15 cellular contexts compared by ENCODE assay signal in the genomic region with DNA sequence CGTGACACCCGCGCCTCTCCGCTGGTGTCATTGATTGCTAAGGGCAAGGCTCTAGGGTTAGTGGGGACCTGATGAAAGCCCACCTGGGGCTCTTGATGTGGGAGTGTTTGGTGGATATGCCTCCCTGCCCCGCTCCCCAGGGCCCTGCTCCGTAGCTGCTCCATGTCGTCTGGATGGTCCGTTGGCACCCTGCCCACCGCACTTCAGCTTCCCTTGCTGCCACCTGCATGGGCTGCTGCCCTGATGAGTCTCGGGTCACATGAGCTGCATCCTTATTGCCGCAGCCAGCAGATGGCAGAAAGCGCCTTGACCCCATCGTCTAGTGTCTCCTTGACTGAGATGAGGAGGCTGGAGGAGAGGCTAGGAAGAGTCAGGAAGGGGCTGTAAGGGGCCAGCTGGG.
DNase-seq lines count a peak whose midpoint lies in the region; ATAC-seq and TF ChIP-seq lines count a peak whose summit lies in the region.
"Had no signal": no experiment of that assay in that cellular context is flagged by ENCODE, and none has a peak within 500 bp of the region (broad histone marks: within the 10 kb centered on the region; RNA-seq: fewer than 3 reads in every experiment).

No MANE protein-coding gene starts in this region.

- H3K4me3 ChIP-seq in heart right ventricle (no peak overlapping the region), right cardiac atrium (ENCODE audit: low read length) (no peak overlapping the region), spleen (no peak overlapping the region)
- H3K4me3 ChIP-seq: Peyer's patch, suprapubic skin had no signal

- intact Hi-C loops in heart right ventricle (cut with DNase I), result loop anchor here in 6 of 10 donors (5.0 to 10.0 kb wide), 2 partner anchors 420 to 423 kb away; no protein-coding TSS in a partner anchor
- intact Hi-C loops in right cardiac atrium (cut with DNase I), result no loop called here
- intact Hi-C loops in spleen (cut with DNase I; ENCODE audit: low total_unique reads), result no loop called here

- WGBS in heart right ventricle, 2 donors, result 73 to 77% methylated on average over 13 of the region's 13 CpGs
- 66% methylated on average over 13 of the region's 13 CpGs for WGBS in right cardiac atrium
- WGBS in spleen, 5 donors, result 73 to 82% (median 77%) methylated on average over 12 to 13 of the region's 13 CpGs

- no peak overlapping the region for H3K27ac Mint-ChIP-seq in endothelial cell (ENCODE audit: unreplicated experiment)
- no peak overlapping the region for H3K27ac Mint-ChIP-seq in activated T-cell treated with anti-CD3 and anti-CD28 coated beads, Interleukin-2, amount 50 U/mL, for 24 hours
- H3K27ac Mint-ChIP-seq: naive thymus-derived CD4-positive, alpha-beta T cell had no signal

- no peaks in the 10 kb centered on the region for H3K9me3 Mint-ChIP-seq in endothelial cell (ENCODE audit: unreplicated experiment)
- no peaks in the 10 kb centered on the region for H3K9me3 Mint-ChIP-seq in activated T-cell treated with anti-CD3 and anti-CD28 coated beads, Interleukin-2, amount 50 U/mL, for 24 hours
- H3K9me3 Mint-ChIP-seq: naive thymus-derived CD4-positive, alpha-beta T cell had no signal

- H3K4me3 Mint-ChIP-seq in endothelial cell (ENCODE audit: unreplicated experiment), result no peak overlapping the region
- H3K4me3 Mint-ChIP-seq in activated T-cell treated with anti-CD3 and anti-CD28 coated beads, Interleukin-2, amount 50 U/mL, for 24 hours, result no peak overlapping the region
- H3K4me3 Mint-ChIP-seq: naive thymus-derived CD4-positive, alpha-beta T cell had no signal

- peaks cover 0 to 3% (median 0%) of the 10 kb centered on the region in 11 donors for H3K9me3 ChIP-seq in heart right ventricle
- no peaks in the 10 kb centered on the region for H3K9me3 ChIP-seq in right cardiac atrium (ENCODE audit: control insufficient read depth, low read length)
- peaks cover 0 to 4% (median 0%) of the 10 kb centered on the region in 8 donors for H3K9me3 ChIP-seq in spleen
- H3K9me3 ChIP-seq: Peyer's patch, suprapubic skin had no signal

- ATAC-seq in heart right ventricle, result peak in 4 of 8 donors; percentile 21 to 51 (median 38)
- ATAC-seq in right cardiac atrium, result no peak
- no peak for ATAC-seq in HG03469 (IDR thresholded peaks at IDR 0.05; ENCODE audit: unreplicated experiment)
- ATAC-seq: naive thymus-derived CD4-positive, alpha-beta T cell had no signal

- H3K36me3 ChIP-seq in heart right ventricle (no peaks in the 10 kb centered on the region), spleen (no peaks in the 10 kb centered on the region)
- H3K36me3 ChIP-seq: Peyer's patch, suprapubic skin had no signal

- TF ChIP-seq CTCF in heart right ventricle (IDR thresholded peaks at IDR 0.05) (peak in 4 of 9 donors; percentile 6 to 41 (median 30)), endothelial cell (IDR thresholded peaks at IDR 0.05; ENCODE audit: unreplicated experiment) (no peak), spleen (IDR thresholded peaks at IDR 0.05 in 8 of 11, conservative IDR thresholded peaks at IDR 0.05 in 3 of 11) (no peak)

- no peak for TF ChIP-seq POLR2A in spleen (IDR thresholded peaks at IDR 0.05)
- TF ChIP-seq POLR2A in erythroblast (IDR thresholded peaks at IDR 0.05; ENCODE audit: low read length), result no peak

- H3K27me3 Mint-ChIP-seq in endothelial cell (ENCODE audit: unreplicated experiment), result peaks cover 1% of the 10 kb centered on the region
- peaks cover 24% of the 10 kb centered on the region for H3K27me3 Mint-ChIP-seq in activated T-cell treated with anti-CD3 and anti-CD28 coated beads, Interleukin-2, amount 50 U/mL, for 24 hours

- H3K27me3 ChIP-seq in heart right ventricle (peaks cover 0 to 10% (median 0%) of the 10 kb centered on the region in 7 donors), right cardiac atrium (ENCODE audit: control insufficient read depth, insufficient read depth) (no peaks in the 10 kb centered on the region), spleen (replicated peaks in 1 of 7) (peaks cover 0 to 11% (median 0%) of the 10 kb centered on the region in 7 donors)
- H3K27me3 ChIP-seq: Peyer's patch had no signal

- no peaks in the 10 kb centered on the region for H3K36me3 Mint-ChIP-seq in endothelial cell (ENCODE audit: low read depth, unreplicated experiment)
- no peaks in the 10 kb centered on the region for H3K36me3 Mint-ChIP-seq in activated T-cell treated with anti-CD3 and anti-CD28 coated beads, Interleukin-2, amount 50 U/mL, for 24 hours (ENCODE audit: low read depth)
- H3K36me3 Mint-ChIP-seq: naive thymus-derived CD4-positive, alpha-beta T cell had no signal

- H3K4me1 Mint-ChIP-seq in endothelial cell (ENCODE audit: unreplicated experiment), result no peaks in the 10 kb centered on the region
- no peaks in the 10 kb centered on the region for H3K4me1 Mint-ChIP-seq in activated T-cell treated with anti-CD3 and anti-CD28 coated beads, Interleukin-2, amount 50 U/mL, for 24 hours (ENCODE audit: low read depth)
- H3K4me1 Mint-ChIP-seq: naive thymus-derived CD4-positive, alpha-beta T cell had no signal

- H3K4me1 ChIP-seq in heart right ventricle (no peaks in the 10 kb centered on the region), right cardiac atrium (ENCODE audit: control insufficient read depth, insufficient read depth, low read length) (no peaks in the 10 kb centered on the region), spleen (no peaks in the 10 kb centered on the region)
- H3K4me1 ChIP-seq: Peyer's patch, suprapubic skin had no signal

- H3K27ac ChIP-seq in heart right ventricle (no peak overlapping the region), right cardiac atrium (ENCODE audit: low read length) (no peak overlapping the region), spleen (no peak overlapping the region)
- H3K27ac ChIP-seq: C4-2B, Peyer's patch, suprapubic skin had no signal

- DNase-seq in heart right ventricle (peak; percentile 15 to 26), right cardiac atrium (no peak), NCI-H345 treated with DMSO at 0.1 percent for 48 hours (lab: John Stamatoyannopoulos, UW; ENCODE audit: unreplicated experiment) (peak; percentile 84), endothelial cell (ENCODE audit: low spot score) (peak; percentile 38), spleen (peak; percentile 50), erythroblast (lab: John Stamatoyannopoulos, UW) (no peak)
- no peak for DNase-seq in activated T-cell treated with anti-CD3 and anti-CD28 coated beads, Interleukin-2, amount 50 U/mL, for 24 hours
- DNase-seq: activated CD8-positive, alpha-beta memory T cell treated with anti-CD3 and anti-CD28 coated beads for 24 hours; GOT3; naive thymus-derived CD4-positive, alpha-beta T cell; stimulated activated CD4-positive, alpha-beta T cell treated with anti-CD3 and anti-CD28 coated beads, Interleukin-2, amount 100 ng/mL, for 24 hours had no signal

Comparison
In these comparisons a context has a peak if more than half of its experiments do, and no peak if none do; other contexts are left out.
1. DNase-seq: peak in heart right ventricle (2 of 2), NCI-H345 treated with DMSO at 0.1 percent for 48 hours (single experiment), endothelial cell (single experiment) and spleen (single experiment); none in right cardiac atrium (0 of 3), activated T-cell treated with anti-CD3 and anti-CD28 coated beads, Interleukin-2, amount 50 U/mL, for 24 hours (single experiment) and erythroblast (0 of 2).
2. intact Hi-C loops: an anchor here in heart right ventricle (5.0 to 10.0 kb wide); none called in right cardiac atrium and spleen.